Comparison of ENCODE assay signal across 21 cellular contexts in genomic region chr10:45502458-45502857, GRCh38.
"Had no signal": no experiment of that assay in that cellular context is flagged by ENCODE, and none has a peak within 500 bp of the region (broad histone marks: within the 10 kb centered on the region; RNA-seq: fewer than 3 reads in every experiment).

No MANE protein-coding gene starts in this region.

- H3K27ac ChIP-seq: gastrocnemius medialis, heart right ventricle, neural progenitor cell, ovary, tibial artery, upper lobe of left lung, uterus had no signal

- H2AFZ ChIP-seq: neural progenitor cell had no signal

- H3K4me2 ChIP-seq: neural progenitor cell had no signal

- H3K9me3 ChIP-seq: gastrocnemius medialis, ovary, tibial artery, upper lobe of left lung, uterus had no signal

- H3K9ac ChIP-seq: neural progenitor cell had no signal

- H3K27me3 ChIP-seq: gastrocnemius medialis, heart right ventricle, neural progenitor cell, ovary, tibial artery, upper lobe of left lung, uterus had no signal

- H3K4me1 ChIP-seq: gastrocnemius medialis, neural progenitor cell, tibial artery, uterus had no signal

- DNase-seq: effector memory CD4-positive, alpha-beta T cell; gastrocnemius medialis; heart right ventricle; hypothalamus; kidney; left colon; left ventricle myocardium superior; mesenchymal stem cell; midbrain; nucleus accumbens; ovary; right cardiac atrium; stimulated activated CD4-positive, alpha-beta T cell treated with anti-CD3 and anti-CD28 coated beads, Interleukin-4, amount 100 ng/mL, for 1 hour; stimulated activated CD8-positive, alpha-beta memory T cell treated with anti-CD3 and anti-CD28 coated beads, Interleukin-4, amount 100 ng/mL, for 48 hours; tibial artery; upper lobe of left lung; uterus had no signal

- H3K4me3 ChIP-seq: gastrocnemius medialis, heart right ventricle, lung, neural progenitor cell, ovary, tibial artery, upper lobe of left lung, uterus had no signal

- H3K36me3 ChIP-seq: gastrocnemius medialis, heart right ventricle, neural progenitor cell, ovary, tibial artery, upper lobe of left lung, uterus had no signal

- FAIRE-seq: kidney had no signal

- ATAC-seq: gastrocnemius medialis; heart right ventricle; left colon; left ventricle myocardium superior; natural killer cell treated with Interleukin-12 subunit alpha and Interleukin-12 subunit beta and Interleukin-15 and Interleukin-18, amount 100 ng/mL, for 72 hours; right cardiac atrium; stimulated activated effector memory CD8-positive, alpha-beta T cell treated with anti-CD3 and anti-CD28 coated beads, Interleukin-12 subunit alpha, Interleukin-12 subunit beta, amount 100 ng/mL, for 72 hours had no signal
